In the genomic region with DNA sequence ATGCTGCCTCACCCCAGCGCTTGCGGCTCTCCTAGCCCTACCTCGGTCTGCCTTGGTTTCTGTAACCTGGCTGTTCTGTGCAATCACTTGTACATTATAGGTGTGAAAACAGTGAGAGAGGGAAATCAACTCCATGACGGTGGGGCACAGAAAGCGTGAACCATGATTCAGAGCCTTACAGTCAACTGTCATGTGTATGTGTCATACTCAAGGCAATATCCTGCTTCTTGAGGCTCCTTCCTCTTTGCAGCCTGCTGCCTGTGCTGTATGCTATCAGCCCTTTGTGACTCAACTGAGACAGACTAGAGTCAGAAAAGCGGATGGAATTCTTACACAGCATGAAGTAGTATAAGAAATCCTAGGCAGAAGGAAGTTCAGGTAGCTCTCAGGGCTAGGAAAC, we compare ENCODE assay signal across 10 cellular contexts. TPM values are rescaled to one million over a fixed set of nuclear protein-coding genes. Genes with fewer than 3 reads are reported as not detected.
DNase-seq lines count a peak whose midpoint lies in the region; ATAC-seq and TF ChIP-seq lines count a peak whose summit lies in the region.
"Had no signal": no experiment of that assay in that cellular context is flagged by ENCODE, and none has a peak within 500 bp of the region (broad histone marks: within the 10 kb centered on the region; RNA-seq: fewer than 3 reads in every experiment).

No MANE protein-coding gene starts in this region.

- no peaks in the 10 kb centered on the region for H3K27me3 ChIP-seq in prostate gland (replicated peaks; ENCODE audit: insufficient read depth)

- intact Hi-C loops in prostate gland (cut with DNase I): no loop called here

- peaks cover 0 to 2% of the 10 kb centered on the region in 2 donors for H3K36me3 Mint-ChIP-seq in activated T-cell treated with anti-CD3 and anti-CD28 coated beads, Interleukin-2, amount 50 U/mL, for 72 hours (ENCODE audit: insufficient read depth in 2 of 2)

- H3K4me1 ChIP-seq in prostate gland (replicated peaks): no peaks in the 10 kb centered on the region

- peaks cover 44% of the 10 kb centered on the region for H3K27me3 Mint-ChIP-seq in activated T-cell treated with anti-CD3 and anti-CD28 coated beads, Interleukin-2, amount 50 U/mL, for 72 hours (ENCODE audit: low read depth)

- H3K4me3 ChIP-seq in prostate gland: no peak overlapping the region

- peak overlapping the region; percentile 61 to 74 for H3K4me3 Mint-ChIP-seq in activated T-cell treated with anti-CD3 and anti-CD28 coated beads, Interleukin-2, amount 50 U/mL, for 72 hours

- no peak for TF ChIP-seq POLR2A in prostate gland (IDR thresholded peaks at IDR 0.05)

- WGBS in prostate gland: 75% methylated on average over 6 of the region's 6 CpGs

- DNase-seq in AG08395 (ENCODE audit: low spot score): peak; percentile 81
- DNase-seq in MV-4-11 (lab: John Stamatoyannopoulos, UW): peak; percentile 94
- peak; percentile 54 to 75 for DNase-seq in activated T-cell treated with anti-CD3 and anti-CD28 coated beads, Interleukin-2, amount 50 U/mL, for 72 hours
- DNase-seq in left lobe of liver (ENCODE audit: low spot score): no peak
- no peak for DNase-seq in SHP77 (lab: John Stamatoyannopoulos, UW)
- no peak for DNase-seq in prostate gland (ENCODE audit: low spot score)
- no peak for DNase-seq in NCI-H345 treated with DMSO at 0.1 percent for 48 hours (lab: John Stamatoyannopoulos, UW; ENCODE audit: unreplicated experiment)
- DNase-seq: NCI-H1105 had no signal

- ATAC-seq in activated T-cell treated with anti-CD3 and anti-CD28 coated beads, Interleukin-2, amount 50 U/mL, for 72 hours (replicated peaks in 1 of 2): peak; percentile 91 to 93
- peak; percentile 39 for ATAC-seq in left lobe of liver
- ATAC-seq in GM18498 (IDR thresholded peaks at IDR 0.05; ENCODE audit: unreplicated experiment): no peak

- no peaks in the 10 kb centered on the region for H3K9me3 ChIP-seq in prostate gland

- H3K27ac Mint-ChIP-seq in activated T-cell treated with anti-CD3 and anti-CD28 coated beads, Interleukin-2, amount 50 U/mL, for 72 hours: no peak overlapping the region
- H3K27ac Mint-ChIP-seq: stimulated activated naive CD8-positive, alpha-beta T cell treated with anti-CD3 and anti-CD28 coated beads, Interleukin-15, Interleukin-2, amounts not matched to agents 100 ng/mL and 50 ng/mL, for 24 hours had no signal

- no peak for TF ChIP-seq CTCF in prostate gland (IDR thresholded peaks at IDR 0.05)

- no peak overlapping the region for H3K27ac ChIP-seq in prostate gland

- H3K36me3 ChIP-seq in prostate gland: no peaks in the 10 kb centered on the region

- peaks cover 34% of the 10 kb centered on the region for H3K4me1 Mint-ChIP-seq in activated T-cell treated with anti-CD3 and anti-CD28 coated beads, Interleukin-2, amount 50 U/mL, for 72 hours (ENCODE audit: low read depth)

- H3K9me3 Mint-ChIP-seq in activated T-cell treated with anti-CD3 and anti-CD28 coated beads, Interleukin-2, amount 50 U/mL, for 72 hours: no peaks in the 10 kb centered on the region
- H3K9me3 Mint-ChIP-seq: stimulated activated naive CD8-positive, alpha-beta T cell treated with anti-CD3 and anti-CD28 coated beads, Interleukin-15, Interleukin-2, amounts not matched to agents 100 ng/mL and 50 ng/mL, for 24 hours had no signal

RNA-seq across cellular contexts. Expression of a gene that starts 2.1 kb away (rescaled TPM):
- 1 to 10 TPM; 3.1 to 3.2 TPM for total RNA-seq in activated T-cell treated with anti-CD3 and anti-CD28 coated beads, Interleukin-2, amount 50 U/mL, for 72 hours
- total RNA-seq in left lobe of liver: 0.05 TPM
- total RNA-seq in prostate gland: 1 to 10 TPM in 1 of 2 donors, under 1 TPM in 1; 0.27 to 6.0 TPM

RNA-seq across cellular contexts. Expression of a gene that starts 37.5 kb away (rescaled TPM):
- 10 to 100 TPM; 19.9 to 20.7 TPM for total RNA-seq in activated T-cell treated with anti-CD3 and anti-CD28 coated beads, Interleukin-2, amount 50 U/mL, for 72 hours
- total RNA-seq in left lobe of liver (13.8 TPM), prostate gland (10 to 100 TPM; 51.3 to 58.9 TPM)

RNA-seq across cellular contexts. Expression of a gene that starts 58.9 kb away (rescaled TPM):
- total RNA-seq in activated T-cell treated with anti-CD3 and anti-CD28 coated beads, Interleukin-2, amount 50 U/mL, for 72 hours: not detected
- total RNA-seq in left lobe of liver (not detected), prostate gland (not detected)

Comparison
In these comparisons a context has a peak if more than half of its experiments do, and no peak if none do; other contexts are left out.
1. DNase-seq: peak in AG08395 (single experiment), MV-4-11 (single experiment) and activated T-cell treated with anti-CD3 and anti-CD28 coated beads, Interleukin-2, amount 50 U/mL, for 72 hours (2 of 2); none in left lobe of liver (single experiment), SHP77 (0 of 2), prostate gland (single experiment) and NCI-H345 treated with DMSO at 0.1 percent for 48 hours (single experiment).